Comparison of ENCODE assay signal across 2 cellular contexts in genomic region chr15:89647191-89647851, GRCh38.
TF ChIP-seq lines count a peak whose summit lies in the region.

No MANE protein-coding gene starts in this region.

TF ChIP-seq in Ishikawa, 13 proteins besides CTCF, POLR2A, EP300 and RAD21:
- TF ChIP-seq CREB1 (IDR thresholded peaks at IDR 0.05; ENCODE audit: low read depth) = no peak
- TF ChIP-seq YY1 (IDR thresholded peaks at IDR 0.05; ENCODE audit: low read depth) = no peak
- TF ChIP-seq TEAD4 (IDR thresholded peaks at IDR 0.05) = no peak
- no peak for TF ChIP-seq FOXM1 (IDR thresholded peaks at IDR 0.05; ENCODE audit: borderline replicate concordance, low read depth)
- TF ChIP-seq EGR1 (IDR thresholded peaks at IDR 0.05) = no peak
- no peak for TF ChIP-seq REST (IDR thresholded peaks at IDR 0.05; ENCODE audit: low read depth)
- no peak for TF ChIP-seq TAF1 (IDR thresholded peaks at IDR 0.05; ENCODE audit: low read depth)
- TF ChIP-seq ZBTB7A (IDR thresholded peaks at IDR 0.05; ENCODE audit: low read depth) = no peak
- no peak for TF ChIP-seq MAX (IDR thresholded peaks at IDR 0.05)
- TF ChIP-seq CEBPB (IDR thresholded peaks at IDR 0.05) = no peak
- TF ChIP-seq USF1 (IDR thresholded peaks at IDR 0.05) = no peak
- TF ChIP-seq TCF12 (IDR thresholded peaks at IDR 0.05; ENCODE audit: low read depth) = no peak
- TF ChIP-seq NFIC (IDR thresholded peaks at IDR 0.05) = no peak

TF ChIP-seq in GM12878, 131 proteins besides CTCF, POLR2A, EP300 and RAD21:
- TF ChIP-seq POU2F2 (IDR thresholded peaks at IDR 0.05; ENCODE audit: borderline replicate concordance, low read depth, low read length) (no peak), ESRRA (IDR thresholded peaks at IDR 0.05; ENCODE audit: low read length) (no peak), PBX3 (IDR thresholded peaks at IDR 0.05; ENCODE audit: insufficient replicate concordance, low read depth, low read length) (no peak), RUNX3 (IDR thresholded peaks at IDR 0.05; ENCODE audit: low read length) (peak; percentile 50), SREBF2 (IDR thresholded peaks at IDR 0.05; ENCODE audit: low read length) (no peak), NFXL1 (IDR thresholded peaks at IDR 0.05; ENCODE audit: borderline replicate concordance) (no peak), TCF7 (IDR thresholded peaks at IDR 0.05; ENCODE audit: borderline replicate concordance) (no peak), SMC3 (IDR thresholded peaks at IDR 0.05; ENCODE audit: borderline replicate concordance, low read length) (peak; percentile 33; the same call in 1 of the 2 replicates), YY1 (IDR thresholded peaks at IDR 0.05; ENCODE audit: low read depth, low read length) (0 out of 2 replicates have a peak, but pooled peaks have one; percentile 36), HDGF (IDR thresholded peaks at IDR 0.05) (no peak), MYC (IDR thresholded peaks at IDR 0.05; ENCODE audit: insufficient read depth, insufficient read length, insufficient replicate concordance, low read length, severe bottlenecking) (no peak), ATF7 (IDR thresholded peaks at IDR 0.05; ENCODE audit: low read depth) (no peak), KAT2A (conservative IDR thresholded peaks at IDR 0.05; ENCODE audit: control insufficient read depth, low read depth, low read length) (no peak), NFYA (IDR thresholded peaks at IDR 0.05; ENCODE audit: borderline replicate concordance, low read depth, low read length) (no peak), BMI1 (IDR thresholded peaks at IDR 0.05; ENCODE audit: borderline replicate concordance) (no peak), E4F1 (IDR thresholded peaks at IDR 0.05; ENCODE audit: borderline replicate concordance, partially characterized antibody) (no peak), STAT1 (conservative IDR thresholded peaks at IDR 0.05) (no peak), E2F8 (IDR thresholded peaks at IDR 0.05; ENCODE audit: low read depth, partially characterized antibody) (no peak), BRCA1 (IDR thresholded peaks at IDR 0.05; ENCODE audit: low read depth, low read length) (no peak), BCLAF1 (IDR thresholded peaks at IDR 0.05) (no peak)
